16 cellular contexts compared by ENCODE assay signal in the genomic region with DNA sequence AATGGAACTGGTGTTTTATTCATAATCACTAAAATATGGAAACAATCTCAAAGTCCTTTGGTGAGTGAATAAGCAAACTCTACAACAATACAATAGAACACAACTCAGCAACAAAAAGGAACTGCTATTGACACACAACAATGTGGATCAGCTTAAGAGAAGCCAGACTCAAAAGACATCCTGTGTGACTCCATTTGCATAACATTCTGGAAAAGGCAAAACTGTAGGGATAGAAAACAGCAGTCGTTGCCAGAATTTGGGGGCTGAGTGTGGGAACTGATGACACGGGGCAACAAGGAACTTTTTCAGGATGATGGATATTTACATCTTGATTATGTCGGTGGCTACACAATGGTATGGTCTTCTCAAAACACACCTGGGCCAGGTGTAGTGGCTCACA.
"Had no signal": no experiment of that assay in that cellular context is flagged by ENCODE, and none has a peak within 500 bp of the region (broad histone marks: within the 10 kb centered on the region; RNA-seq: fewer than 3 reads in every experiment).

No MANE protein-coding gene starts in this region.

- H3K36me3 ChIP-seq: colonic mucosa, heart left ventricle, vagina had no signal

- H3K4me1 ChIP-seq: colonic mucosa had no signal

- DNase-seq: activated CD4-positive, alpha-beta T cell treated with anti-CD3 and anti-CD28 coated beads for 4 hours; activated CD8-positive, alpha-beta memory T cell treated with anti-CD3 and anti-CD28 coated beads, Interleukin-2, amount 50 U/mL, for 4 hours; activated CD8-positive, alpha-beta T cell treated with anti-CD3 and anti-CD28 coated beads, Interleukin-2, amount 10 ng/mL, durations not matched to agents 7 days and 5 days; activated effector memory CD4-positive, alpha-beta T cell treated with anti-CD3 and anti-CD28 coated beads, Interleukin-2, amount 50 U/mL, for 16 hours; activated T-cell treated with anti-CD3 and anti-CD28 coated beads, Interleukin-2, amount 50 U/mL, for 48 hours; colonic mucosa; effector CD4-positive, alpha-beta T cell; heart left ventricle; islet precursor cell; naive thymus-derived CD4-positive, alpha-beta T cell; nucleus accumbens; posterior cingulate gyrus; retina; T-helper 2 cell; tibial artery had no signal

- H3K27me3 ChIP-seq: colonic mucosa, heart left ventricle, tibial artery, vagina had no signal

- H3K4me3 ChIP-seq: colonic mucosa, heart left ventricle, tibial artery, vagina had no signal

- H3K9me3 ChIP-seq: colonic mucosa, heart left ventricle, tibial artery, vagina had no signal

- H3K27ac ChIP-seq: colonic mucosa, heart left ventricle, vagina had no signal
